Comparison of ENCODE assay signal across 20 cellular contexts in the genomic region with DNA sequence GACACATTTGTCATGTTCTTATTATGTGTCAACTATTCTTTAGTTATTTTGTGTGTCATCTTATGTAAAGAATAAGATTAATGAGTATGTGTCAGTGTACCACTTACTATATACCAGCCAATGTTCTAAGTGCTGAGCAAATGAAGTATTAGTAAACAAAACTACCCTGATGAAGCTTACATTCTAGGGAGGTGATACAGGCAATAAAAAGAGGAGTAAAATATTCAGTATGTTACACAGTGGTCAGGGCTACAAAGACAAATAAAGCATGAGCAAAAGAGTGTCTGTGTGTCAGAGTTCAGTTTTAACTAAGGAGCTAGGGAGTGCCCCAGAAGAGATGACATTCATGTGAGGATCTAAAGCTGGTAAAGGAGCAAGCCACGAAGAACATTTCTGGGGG.
DNase-seq lines count a peak whose midpoint lies in the region; ATAC-seq, FAIRE-seq and TF ChIP-seq lines count a peak whose summit lies in the region.
"Had no signal": no experiment of that assay in that cellular context is flagged by ENCODE, and none has a peak within 500 bp of the region (broad histone marks: within the 10 kb centered on the region; RNA-seq: fewer than 3 reads in every experiment).

No MANE protein-coding gene starts in this region.

- intact Hi-C loops in HepG2 (cut with micrococcal nuclease; ENCODE audit: unreplicated experiment) (no loop called here), right lobe of liver (cut with DNase I) (no loop called here), K562 (cut with micrococcal nuclease) (no loop called here), left colon (cut with DNase I, micrococcal nuclease) (no loop called here)

- H3K4me2 ChIP-seq in HepG2 (ENCODE audit: low read depth, low read length), result no peak overlapping the region
- no peak overlapping the region for H3K4me2 ChIP-seq in K562 (ENCODE audit: insufficient read depth, low read length)

- no peak for TF ChIP-seq CTCF in HepG2 (CRISPR knock-in tag; IDR thresholded peaks at IDR 0.05)
- no peak for TF ChIP-seq CTCF in right lobe of liver (IDR thresholded peaks at IDR 0.05)
- TF ChIP-seq CTCF in K562 (IDR thresholded peaks at IDR 0.05 in 2 of 3, conservative IDR thresholded peaks at IDR 0.05 in 1 of 3; ENCODE audit: insufficient read depth in 2 of 3, low read depth in 1 of 3, low read length in 3 of 3), result no peak

- BruUV-seq in HepG2 (replicated peaks; lab: Mats Ljungman, UMichigan), result no TSS peak
- no TSS peak for BruUV-seq in K562 (replicated peaks; lab: Mats Ljungman, UMichigan)

- no peak overlapping the region for H2AFZ ChIP-seq in HepG2 (ENCODE audit: low read length)
- H2AFZ ChIP-seq in K562 (ENCODE audit: low read depth, low read length), result no peak overlapping the region

- no peaks in the 10 kb centered on the region for H3K9me3 ChIP-seq in HepG2 (ENCODE audit: low read length)
- no peaks in the 10 kb centered on the region for H3K9me3 ChIP-seq in right lobe of liver
- no peaks in the 10 kb centered on the region for H3K9me3 ChIP-seq in K562 (replicated peaks; ENCODE audit: control insufficient read depth, insufficient read depth, low read depth, low read length)
- H3K9me3 ChIP-seq: SJSA1 had no signal

- no peak for TF ChIP-seq RAD21 in HepG2 (CRISPR knock-in tag; IDR thresholded peaks at IDR 0.05)
- no peak for TF ChIP-seq RAD21 in K562 (CRISPR knock-in tag; conservative IDR thresholded peaks at IDR 0.05 in 1 of 2, IDR thresholded peaks at IDR 0.05 in 1 of 2)

- WGBS in HepG2 (ENCODE audit: low lambda C conversion rate), result 59% methylated on average over 1 of the region's 1 CpG
- 63% methylated on average over 1 of the region's 1 CpG for WGBS in right lobe of liver (ENCODE audit: insufficient coverage, low coverage, low lambda C conversion rate, missing lambda C conversion rate)
- 0% methylated on average over 1 of the region's 1 CpG for WGBS in K562 (ENCODE audit: insufficient coverage, low coverage, missing lambda C conversion rate)

- TF ChIP-seq EP300 in HepG2 (IDR thresholded peaks at IDR 0.05; ENCODE audit: low read depth in 2 of 2, low read length in 2 of 2) (no peak), HepG2 (CRISPR knock-in tag; IDR thresholded peaks at IDR 0.05; ENCODE audit: borderline replicate concordance) (no peak), K562 (IDR thresholded peaks at IDR 0.05; ENCODE audit: low read length) (no peak)

- H4K20me1 ChIP-seq in HepG2 (ENCODE audit: insufficient read depth, low read length) (no peaks in the 10 kb centered on the region), K562 (replicated peaks; ENCODE audit: control insufficient read depth, insufficient read depth, low read length) (no peaks in the 10 kb centered on the region)

- no peaks in the 10 kb centered on the region for H3K9me1 ChIP-seq in K562 (ENCODE audit: control insufficient read depth, insufficient read depth, low read length)

- POLR2A ChIA-PET in HepG2 (lab: Yijun Ruan, JAX) (no interaction called here), K562 (lab: Yijun Ruan, JAX) (no interaction called here)

- no peak overlapping the region for H3K9ac ChIP-seq in HepG2 (ENCODE audit: insufficient read depth, low read depth, low read length)
- H3K9ac ChIP-seq in K562 (ENCODE audit: insufficient read depth in 1 of 2, low read depth in 2 of 2, low read length in 2 of 2), result no peak overlapping the region

- H3K36me3 ChIP-seq in HepG2 (replicated peaks in 1 of 2; ENCODE audit: control insufficient read depth in 1 of 2, insufficient read depth in 2 of 2, low read length in 2 of 2) (peaks cover 0 to 5% of the 10 kb centered on the region in 2 experiments; a peak in 1 of 5 replicates), right lobe of liver (no peaks in the 10 kb centered on the region), K562 (ENCODE audit: control insufficient read depth, insufficient read depth, low read length) (peaks cover 4% of the 10 kb centered on the region; the same call in 1 of the 3 replicates)
- H3K36me3 ChIP-seq: SJSA1 had no signal

- H3K27ac ChIP-seq in HepG2 (ENCODE audit: extremely low read length, insufficient read depth, low read length) (no peak overlapping the region), right lobe of liver (no peak overlapping the region), K562 (ENCODE audit: extremely low read depth, low read depth, low read length) (no peak overlapping the region)
- H3K27ac ChIP-seq: HL-60, SJSA1 had no signal

- TF ChIP-seq POLR2A in HepG2 (IDR thresholded peaks at IDR 0.05; ENCODE audit: insufficient read depth in 1 of 2, low read depth in 2 of 2, low read length in 2 of 2) (no peak), right lobe of liver (IDR thresholded peaks at IDR 0.05) (no peak), K562 (conservative IDR thresholded peaks at IDR 0.05) (no peak)

- H3K79me2 ChIP-seq in HepG2 (ENCODE audit: insufficient read depth, low read length) (no peaks in the 10 kb centered on the region), K562 (ENCODE audit: control insufficient read depth, insufficient read depth, low read length) (no peaks in the 10 kb centered on the region)

- FAIRE-seq in HepG2 (lab: Jason Lieb, UNC) (peak; percentile 12), K562 (lab: Jason Lieb, UNC) (peak; percentile 40)
- FAIRE-seq: A204.1, D721Med, RCC 7860 had no signal

- no peak for ATAC-seq in HepG2
- no peak for ATAC-seq in right lobe of liver
- no peak for ATAC-seq in K562
- peak; percentile 53 for ATAC-seq in left colon
- ATAC-seq in GM18867 (IDR thresholded peaks at IDR 0.05; ENCODE audit: unreplicated experiment), result no peak
- ATAC-seq in HG03039 (IDR thresholded peaks at IDR 0.05; ENCODE audit: unreplicated experiment), result no peak
- ATAC-seq: Right ventricle myocardium inferior had no signal

- H3K27me3 ChIP-seq in HepG2 (ENCODE audit: control insufficient read depth in 1 of 2, insufficient read depth in 2 of 2, low read length in 2 of 2) (no peaks in the 10 kb centered on the region), right lobe of liver (no peaks in the 10 kb centered on the region), K562 (ENCODE audit: control insufficient read depth in 2 of 2, insufficient read depth in 2 of 2, low read length in 2 of 2) (no peaks in the 10 kb centered on the region)
- H3K27me3 ChIP-seq: SJSA1 had no signal

- in situ Hi-C loops in HepG2 (cut with HindIII; ENCODE audit: extremely low pct_ligation_motif_present, low pct_unique_long_range_greater_than_20kb), result no loop called here
- in situ Hi-C loops in K562 (cut with MboI), result no loop called here

- DNase-seq in HepG2 (ENCODE audit: low spot score) (no peak), right lobe of liver (no peak), K562 (ENCODE audit: extremely low read depth in 1 of 4, low spot score in 3 of 4) (no peak), left colon (no peak), LoVo (ENCODE audit: low spot score) (no peak)
- DNase-seq: KG1, NCI-H1092 treated with DMSO at 0.1 percent for 48 hours, NCI-H1436 treated with DMSO at 0.1 percent for 48 hours, NCI-H1930, NCI-H2227 treated with DMSO at 0.1 percent for 48 hours, NCI-H524, NCI-H82 had no signal

- H3K4me3 ChIP-seq in HepG2 (replicated peaks in 1 of 3; ENCODE audit: insufficient read depth in 1 of 3, low read depth in 2 of 3, low read length in 3 of 3), result no peak overlapping the region
- no peak overlapping the region for H3K4me3 ChIP-seq in right lobe of liver
- H3K4me3 ChIP-seq in K562, result no peak overlapping the region
- H3K4me3 ChIP-seq: SJSA1 had no signal

- CTCF ChIA-PET in HepG2 (lab: Yijun Ruan, JAX; ENCODE audit: low intra/inter-chr PET ratio, low total read pairs), result no interaction called here
- CTCF ChIA-PET in K562 (lab: Yijun Ruan, JAX; ENCODE audit: low intra/inter-chr PET ratio), result no interaction called here

- H3K4me1 ChIP-seq in HepG2 (ENCODE audit: insufficient read depth, low read length) (no peaks in the 10 kb centered on the region), right lobe of liver (no peaks in the 10 kb centered on the region), K562 (replicated peaks in 1 of 2; ENCODE audit: control insufficient read depth in 2 of 2, insufficient read depth in 2 of 2, low read length in 2 of 2) (no peaks in the 10 kb centered on the region)

TF ChIP-seq in HepG2, 621 proteins besides CTCF, POLR2A, EP300 and RAD21 (continues in another document):
- TF ChIP-seq, protein P1, sequence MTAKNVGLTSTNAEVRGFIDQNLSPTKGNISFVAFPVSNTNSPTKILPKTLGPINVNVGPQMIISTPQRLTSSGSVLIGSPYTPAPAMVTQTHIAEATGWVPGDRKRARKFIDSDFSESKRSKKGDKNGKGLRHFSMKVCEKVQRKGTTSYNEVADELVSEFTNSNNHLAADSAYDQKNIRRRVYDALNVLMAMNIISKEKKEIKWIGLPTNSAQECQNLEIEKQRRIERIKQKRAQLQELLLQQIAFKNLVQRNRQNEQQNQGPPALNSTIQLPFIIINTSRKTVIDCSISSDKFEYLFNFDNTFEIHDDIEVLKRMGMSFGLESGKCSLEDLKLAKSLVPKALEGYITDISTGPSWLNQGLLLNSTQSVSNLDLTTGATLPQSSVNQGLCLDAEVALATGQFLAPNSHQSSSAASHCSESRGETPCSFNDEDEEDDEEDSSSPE (CRISPR knock-in tag; IDR thresholded peaks at IDR 0.05), result no peak

TF ChIP-seq in K562, 482 proteins besides CTCF, POLR2A, EP300 and RAD21 (continues in another document):
- TF ChIP-seq NBN (IDR thresholded peaks at IDR 0.05; ENCODE audit: low read depth) (no peak), ZNF75A (CRISPR knock-in tag; IDR thresholded peaks at IDR 0.05) (no peak), ZNF146 (CRISPR knock-in tag; IDR thresholded peaks at IDR 0.05; ENCODE audit: unreplicated experiment) (no peak)
- TF ChIP-seq, protein P2, sequence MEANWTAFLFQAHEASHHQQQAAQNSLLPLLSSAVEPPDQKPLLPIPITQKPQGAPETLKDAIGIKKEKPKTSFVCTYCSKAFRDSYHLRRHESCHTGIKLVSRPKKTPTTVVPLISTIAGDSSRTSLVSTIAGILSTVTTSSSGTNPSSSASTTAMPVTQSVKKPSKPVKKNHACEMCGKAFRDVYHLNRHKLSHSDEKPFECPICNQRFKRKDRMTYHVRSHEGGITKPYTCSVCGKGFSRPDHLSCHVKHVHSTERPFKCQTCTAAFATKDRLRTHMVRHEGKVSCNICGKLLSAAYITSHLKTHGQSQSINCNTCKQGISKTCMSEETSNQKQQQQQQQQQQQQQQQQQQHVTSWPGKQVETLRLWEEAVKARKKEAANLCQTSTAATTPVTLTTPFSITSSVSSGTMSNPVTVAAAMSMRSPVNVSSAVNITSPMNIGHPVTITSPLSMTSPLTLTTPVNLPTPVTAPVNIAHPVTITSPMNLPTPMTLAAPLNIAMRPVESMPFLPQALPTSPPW (CRISPR knock-in tag; IDR thresholded peaks at IDR 0.05), result no peak
